ENCODE assay signal across 15 cellular contexts in the genomic region with DNA sequence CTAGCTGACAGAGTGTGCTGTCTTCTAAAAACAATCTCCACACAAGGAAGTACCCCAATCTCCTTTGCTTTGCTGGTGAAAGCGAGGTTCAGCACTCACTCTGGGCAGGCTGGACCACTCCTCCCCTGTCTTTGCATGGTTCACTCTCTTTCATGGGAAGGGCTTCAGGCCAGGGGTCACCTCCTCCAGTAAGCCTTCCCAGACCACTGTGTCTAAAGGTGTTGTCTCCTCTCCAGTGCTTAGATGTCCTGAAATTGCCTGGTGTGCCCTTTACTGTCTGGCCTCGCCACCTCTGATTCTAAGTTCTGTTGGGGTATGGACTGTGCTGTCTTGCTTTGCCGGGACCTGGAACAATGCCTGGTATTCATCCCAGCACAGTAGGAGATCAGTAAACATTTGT. TPM values are rescaled to one million over a fixed set of nuclear protein-coding genes. Genes with fewer than 3 reads are reported as not detected.
DNase-seq lines count a peak whose midpoint lies in the region; ATAC-seq and TF ChIP-seq lines count a peak whose summit lies in the region.
"Had no signal": no experiment of that assay in that cellular context is flagged by ENCODE, and none has a peak within 500 bp of the region (broad histone marks: within the 10 kb centered on the region; RNA-seq: fewer than 3 reads in every experiment).

No MANE protein-coding gene starts in this region.

- CTCF ChIA-PET in IMR-90 (lab: Yijun Ruan, JAX) = interaction anchor here (0.6 kb wide), 1 partner anchor 554 kb away, joined by 3 read pairs; no protein-coding TSS in a partner anchor

- H2BK12ac ChIP-seq in mesenchymal stem cell (ENCODE audit: low read length in 2 of 2) = no peak overlapping the region

- H3K27ac Mint-ChIP-seq in naive thymus-derived CD8-positive, alpha-beta T cell = no peak overlapping the region

- H2BK120ac ChIP-seq in IMR-90 (ENCODE audit: low read depth, low read length) (no peak overlapping the region), mesenchymal stem cell (ENCODE audit: low read depth, low read length) (no peak overlapping the region)

- no peak overlapping the region for H3K56ac ChIP-seq in IMR-90 (ENCODE audit: extremely low read depth, insufficient read depth, low read length)

- no peak overlapping the region for H4K91ac ChIP-seq in IMR-90 (ENCODE audit: insufficient read depth, low read depth, low read length)
- H4K91ac ChIP-seq in mesenchymal stem cell (ENCODE audit: low read length) = no peak overlapping the region

- POLR2A ChIA-PET in IMR-90 (lab: Charles Lee; ENCODE audit: unreplicated experiment) = no interaction called here
- POLR2A ChIA-PET in naive thymus-derived CD8-positive, alpha-beta T cell (lab: Charles Lee) = no interaction called here

- H3K9me3 Mint-ChIP-seq in naive thymus-derived CD8-positive, alpha-beta T cell = no peaks in the 10 kb centered on the region
- H3K9me3 Mint-ChIP-seq: CD14-positive monocyte had no signal

- H3K23ac ChIP-seq in IMR-90 (ENCODE audit: low read depth, low read length) (no peak overlapping the region), mesenchymal stem cell (ENCODE audit: low read length in 2 of 2) (no peak overlapping the region)

- H3K9ac ChIP-seq in IMR-90 (ENCODE audit: low read depth, low read length) = no peak overlapping the region
- H3K9ac ChIP-seq in adipocyte (ENCODE audit: low read length) = peak overlapping the region; percentile 3
- peak overlapping the region; percentile 53 for H3K9ac ChIP-seq in mesenchymal stem cell (ENCODE audit: low read length)

- 0 out of 2 replicates have a peak overlapping the region, but pooled peaks have one; percentile 29 for H3K18ac ChIP-seq in IMR-90 (ENCODE audit: low read depth, low read length)
- H3K18ac ChIP-seq in mesenchymal stem cell (ENCODE audit: low read depth in 1 of 2, low read length in 2 of 2) = peak overlapping the region in 1 of 2 experiments; percentile 3

- no TSS peak for BruUV-seq in IMR-90 (replicated peaks; lab: Mats Ljungman, UMichigan)

- H4K20me1 ChIP-seq in IMR-90 (ENCODE audit: insufficient read depth, low read length) = no peaks in the 10 kb centered on the region

- DNase-seq in IMR-90 = no peak
- no peak for DNase-seq in adipocyte (ENCODE audit: low read depth)
- no peak for DNase-seq in mesenchymal stem cell
- no peak for DNase-seq in left colon
- no peak for DNase-seq in naive thymus-derived CD8-positive, alpha-beta T cell
- no peak for DNase-seq in NCI-H1694 (lab: John Stamatoyannopoulos, UW)
- DNase-seq in DMS53 (lab: John Stamatoyannopoulos, UW) = no peak
- DNase-seq: Caco-2, NCI-H1436 treated with DMSO at 0.1 percent for 48 hours, NCI-H2081 treated with DMSO at 0.1 percent for 48 hours, NCI-H226, NCI-H69, SHP77 treated with DMSO at 0.1 percent for 48 hours had no signal

- H3K27me3 Mint-ChIP-seq in naive thymus-derived CD8-positive, alpha-beta T cell = peaks cover 0 to 4% (median 0%) of the 10 kb centered on the region in 5 donors

- intact Hi-C loops in IMR-90 (cut with micrococcal nuclease) = no loop called here
- intact Hi-C loops in left colon (cut with DNase I, micrococcal nuclease) = no loop called here

- no peak overlapping the region for H2BK20ac ChIP-seq in IMR-90 (ENCODE audit: low read depth, low read length)

- no peaks in the 10 kb centered on the region for H3K36me3 ChIP-seq in IMR-90 (ENCODE audit: control insufficient read depth, insufficient read depth, low read length)
- no peaks in the 10 kb centered on the region for H3K36me3 ChIP-seq in adipocyte (ENCODE audit: control insufficient read depth, insufficient read depth, low read length, severe bottlenecking)
- H3K36me3 ChIP-seq in mesenchymal stem cell (ENCODE audit: control insufficient read depth in 1 of 2, insufficient read depth in 2 of 2, low read depth in 1 of 2, low read length in 2 of 2) = no peaks in the 10 kb centered on the region

- H3K9me1 ChIP-seq in IMR-90 (ENCODE audit: insufficient read depth, low read length) = no peaks in the 10 kb centered on the region

- H3K36me3 Mint-ChIP-seq in naive thymus-derived CD8-positive, alpha-beta T cell = no peaks in the 10 kb centered on the region

- in situ Hi-C loops in IMR-90 (cut with MboI; ENCODE audit: low sequenced_read_pairs) = loop anchor here (5.0 to 25.0 kb wide), 2 partner anchors 80 to 435 kb away; no protein-coding TSS in a partner anchor

- H3K4me1 ChIP-seq in IMR-90 (ENCODE audit: control insufficient read depth, insufficient read depth, low read length) = peaks cover 4% of the 10 kb centered on the region; the same call in 1 of the 2 replicates
- peaks cover 22% of the 10 kb centered on the region for H3K4me1 ChIP-seq in adipocyte (ENCODE audit: control insufficient read depth, insufficient read depth, low read length)
- H3K4me1 ChIP-seq in mesenchymal stem cell (ENCODE audit: control insufficient read depth, insufficient read depth, low read depth, low read length) = peaks cover 2% of the 10 kb centered on the region

- H3K4me2 ChIP-seq in IMR-90 (ENCODE audit: low read depth, low read length) (no peak overlapping the region), mesenchymal stem cell (ENCODE audit: low read length, poor library complexity, severe bottlenecking) (no peak overlapping the region)

- no peak for TF ChIP-seq RAD21 in IMR-90 (IDR thresholded peaks at IDR 0.05; ENCODE audit: low read length)

- H3K27ac ChIP-seq in 22Rv1 (peak overlapping the region; percentile 46), IMR-90 (ENCODE audit: insufficient read depth, low read length) (no peak overlapping the region), mesenchymal stem cell (ENCODE audit: low read length, poor library complexity, severe bottlenecking) (no peak overlapping the region)

- H3K9me3 ChIP-seq in IMR-90 (ENCODE audit: control insufficient read depth, insufficient read depth, low read length) = no peaks in the 10 kb centered on the region
- no peaks in the 10 kb centered on the region for H3K9me3 ChIP-seq in adipocyte (ENCODE audit: control insufficient read depth, low read length)
- H3K9me3 ChIP-seq in mesenchymal stem cell (ENCODE audit: control insufficient read depth, low read length) = no peaks in the 10 kb centered on the region
- H3K9me3 ChIP-seq: Caco-2 had no signal

- H2AK5ac ChIP-seq in IMR-90 (ENCODE audit: low read depth, low read length) (no peak overlapping the region), mesenchymal stem cell (ENCODE audit: low read length, severe bottlenecking) (no peak overlapping the region)

- H2BK5ac ChIP-seq in IMR-90 (ENCODE audit: low read depth, low read length, poor library complexity, severe bottlenecking) (no peak overlapping the region), mesenchymal stem cell (ENCODE audit: low read depth, low read length, poor library complexity, severe bottlenecking) (no peak overlapping the region)

- peaks cover 0 to 24% (median 0%) of the 10 kb centered on the region in 4 donors for H3K4me1 Mint-ChIP-seq in naive thymus-derived CD8-positive, alpha-beta T cell

- TF ChIP-seq CTCF in 22Rv1 (IDR thresholded peaks at IDR 0.05) (no peak), IMR-90 (conservative IDR thresholded peaks at IDR 0.05; ENCODE audit: low read depth, low read length) (no peak)

- H3K4me3 ChIP-seq in IMR-90 (ENCODE audit: insufficient read depth, low read depth, low read length) (no peak overlapping the region), adipocyte (ENCODE audit: low read length) (no peak overlapping the region), mesenchymal stem cell (ENCODE audit: insufficient read depth in 1 of 2, low read depth in 1 of 2, low read length in 2 of 2) (peak overlapping the region in 1 of 2 experiments; percentile 62)

- H3K14ac ChIP-seq in IMR-90 (replicated peaks; ENCODE audit: low read depth, low read length) (no peak overlapping the region), mesenchymal stem cell (ENCODE audit: low read length in 2 of 2) (no peak overlapping the region)

- H2AFZ ChIP-seq in IMR-90 (replicated peaks; ENCODE audit: low read length, poor library complexity) (peak overlapping the region; percentile 16), mesenchymal stem cell (ENCODE audit: low read depth, low read length) (no peak overlapping the region)

- no peak overlapping the region for H2AK9ac ChIP-seq in IMR-90 (replicated peaks; ENCODE audit: low read depth, low read length, poor library complexity)

- H2BK15ac ChIP-seq in IMR-90 (ENCODE audit: low read depth, low read length) = no peak overlapping the region
- H2BK15ac ChIP-seq in mesenchymal stem cell (ENCODE audit: low read depth, poor library complexity, severe bottlenecking) = no peak overlapping the region

- WGBS in IMR-90 (ENCODE audit: extremely low coverage in 2 of 2, insufficient read length in 1 of 2), 2 experiments = 100% methylated on average over 1 of the region's 3 CpGs; no CpG with 5 or more reads in 1 of the 2 experiments
- WGBS in mesenchymal stem cell = 65% methylated on average over 2 of the region's 3 CpGs

- dilution Hi-C loops in IMR-90 (cut with HindIII; ENCODE audit: low sequenced_read_pairs, unreplicated experiment) = no loop called here

- no peak overlapping the region for H3K4ac ChIP-seq in IMR-90 (ENCODE audit: low read depth, low read length)
- H3K4ac ChIP-seq in mesenchymal stem cell (ENCODE audit: low read depth in 1 of 2, low read length in 2 of 2) = no peak overlapping the region

- no peaks in the 10 kb centered on the region for H3K79me1 ChIP-seq in IMR-90 (ENCODE audit: low read depth in 1 of 2, low read length in 2 of 2)
- no peaks in the 10 kb centered on the region for H3K79me1 ChIP-seq in mesenchymal stem cell (replicated peaks; ENCODE audit: low read length, poor library complexity, severe bottlenecking)

- ATAC-seq in IMR-90 (ENCODE audit: low read depth) = peak; percentile 21
- no peak for ATAC-seq in left colon
- ATAC-seq in naive thymus-derived CD8-positive, alpha-beta T cell = no peak

- peak overlapping the region; percentile 53; the same call in 1 of the 2 replicates for H4K5ac ChIP-seq in IMR-90 (ENCODE audit: low read depth, low read length)

- no peak overlapping the region for H3K4me3 Mint-ChIP-seq in naive thymus-derived CD8-positive, alpha-beta T cell
- H3K4me3 Mint-ChIP-seq: CD14-positive monocyte had no signal

- no peaks in the 10 kb centered on the region for H3K27me3 ChIP-seq in IMR-90 (ENCODE audit: control insufficient read depth, insufficient read depth, low read length)
- no peaks in the 10 kb centered on the region for H3K27me3 ChIP-seq in adipocyte (replicated peaks; ENCODE audit: control insufficient read depth, insufficient read depth, low read length)
- H3K27me3 ChIP-seq in mesenchymal stem cell (ENCODE audit: control insufficient read depth in 1 of 2, insufficient read depth in 1 of 2, low read length in 2 of 2) = no peaks in the 10 kb centered on the region

- no peak for TF ChIP-seq POLR2A in IMR-90 (IDR thresholded peaks at IDR 0.05; ENCODE audit: low read depth, low read length)

- H4K8ac ChIP-seq in IMR-90 (ENCODE audit: low read depth in 2 of 2, low read length in 2 of 2) (no peak overlapping the region), mesenchymal stem cell (ENCODE audit: low read length) (no peak overlapping the region)

RNA-seq across cellular contexts. Expression of a gene that starts 34.6 kb away (rescaled TPM):
- 10.6 and 23.6 TPM in 2 replicates for total RNA-seq in IMR-90 (2012; rRNA removed)
- 119 and 142 TPM in 2 replicates for polyA plus RNA-seq in IMR-90 (2012; rRNA removed)
- 10.1 and 15.3 TPM in 2 replicates for polyA plus RNA-seq in IMR-90 (2012; cell fraction: cytosol; rRNA removed)
- 6.1 and 43.1 TPM in 2 replicates for polyA plus RNA-seq in IMR-90 (2012; cell fraction: nucleus; rRNA removed; ENCODE audit: low replicate concordance)
- polyA plus RNA-seq in mesenchymal stem cell (2013, experiment 1 of 2) = 81.8 TPM
- 81.2 TPM for polyA plus RNA-seq in mesenchymal stem cell (2013, experiment 2 of 2)
- total RNA-seq in left colon = 10 to 100 TPM; 79.9 to 85.2 TPM
- total RNA-seq in naive thymus-derived CD8-positive, alpha-beta T cell = 100 to 1,000 TPM; 184 to 186 TPM
- 100 to 1,000 TPM; 116 to 166 (median 144) TPM for polyA plus RNA-seq in naive thymus-derived CD8-positive, alpha-beta T cell

RNA-seq across cellular contexts. Expression of a gene that starts 35.5 kb away (rescaled TPM):
- total RNA-seq in IMR-90 (2012; rRNA removed) = 5.0 and 5.7 TPM in 2 replicates
- polyA plus RNA-seq in IMR-90 (2012; rRNA removed) = 2.3 and 3.3 TPM in 2 replicates
- polyA plus RNA-seq in IMR-90 (2012; cell fraction: cytosol; rRNA removed) = 0.84 and 0.99 TPM in 2 replicates
- polyA plus RNA-seq in IMR-90 (2012; cell fraction: nucleus; rRNA removed; ENCODE audit: low replicate concordance) = 0.76 and 3.7 TPM in 2 replicates
- polyA plus RNA-seq in mesenchymal stem cell (2013, experiment 1 of 2) = 7.4 TPM
- polyA plus RNA-seq in mesenchymal stem cell (2013, experiment 2 of 2) = 6.2 TPM
- 100 to 1,000 TPM in 1 of 2 donors, 10 to 100 TPM in 1; 76.8 to 113 TPM for total RNA-seq in left colon
- total RNA-seq in naive thymus-derived CD8-positive, alpha-beta T cell = 1 to 10 TPM; 1.7 to 2.2 TPM
- 1 to 10 TPM in 2 of 3 donors, under 1 TPM in 1; 0.93 to 1.3 (median 1.2) TPM for polyA plus RNA-seq in naive thymus-derived CD8-positive, alpha-beta T cell

Comparison
In these comparisons a context has a peak if more than half of its experiments do, and no peak if none do; other contexts are left out.
1. RNA of a gene that starts 35.5 kb away (total RNA-seq): 76.8 to 113 TPM in left colon; 5.0 to 5.7 TPM in IMR-90 and 1.7 to 2.2 TPM in naive thymus-derived CD8-positive, alpha-beta T cell; every median in the first group is over 10 times any median in the second.